Comparison of ENCODE assay signal across 1 cellular context in genomic region chr7:2103071-2103898, GRCh38.
TF ChIP-seq lines count a peak whose summit lies in the region.

No MANE protein-coding gene starts in this region.

TF ChIP-seq in WTC11, 78 proteins besides CTCF, POLR2A, EP300 and RAD21 (continued from another document):
- TF ChIP-seq ZNF512 (CRISPR knock-in tag; IDR thresholded peaks at IDR 0.05; ENCODE audit: borderline replicate concordance) (no peak), RORB (CRISPR knock-in tag; IDR thresholded peaks at IDR 0.05) (no peak), PRDM15 (CRISPR knock-in tag; IDR thresholded peaks at IDR 0.05) (no peak), ZBTB21 (CRISPR knock-in tag; IDR thresholded peaks at IDR 0.05; ENCODE audit: borderline replicate concordance) (no peak), MXD4 (CRISPR knock-in tag; IDR thresholded peaks at IDR 0.05; ENCODE audit: borderline replicate concordance) (no peak), HMGA2 (CRISPR knock-in tag; IDR thresholded peaks at IDR 0.05) (no peak), CDX4 (CRISPR knock-in tag; IDR thresholded peaks at IDR 0.05; ENCODE audit: borderline replicate concordance) (no peak), GTF2I (CRISPR knock-in tag; conservative IDR thresholded peaks at IDR 0.05) (no peak)
